26 cellular contexts compared by ENCODE assay signal in genomic region chr7:40840990-40841389, GRCh38.
"Had no signal": no experiment of that assay in that cellular context is flagged by ENCODE, and none has a peak within 500 bp of the region (broad histone marks: within the 10 kb centered on the region; RNA-seq: fewer than 3 reads in every experiment).

No MANE protein-coding gene starts in this region.

- H3K4me3 Mint-ChIP-seq: dendritic cell treated with granulocyte-macrophage colony-stimulating factor and Interleukin-4, amounts not matched to agents 40 ng/mL and 50 ng/mL, for 4 days; endodermal cell; memory B cell; natural killer cell; stimulated activated memory B cell treated with anti-CD40 and anti-IgM and Interleukin-4, amounts not matched to agents 10 μg/mL and 1 μg/mL and 100 μg/mL, for 72 hours had no signal

- H3K27ac Mint-ChIP-seq: dendritic cell treated with granulocyte-macrophage colony-stimulating factor and Interleukin-4, amounts not matched to agents 40 ng/mL and 50 ng/mL, for 4 days; endodermal cell; memory B cell; natural killer cell; stimulated activated memory B cell treated with anti-CD40 and anti-IgM and Interleukin-4, amounts not matched to agents 10 μg/mL and 1 μg/mL and 100 μg/mL, for 72 hours had no signal

- H3K27ac ChIP-seq: colonic mucosa, esophagus squamous epithelium, gastrocnemius medialis, prostate gland, skin epidermis, spleen, testis, tibial artery, upper lobe of right lung, uterus had no signal

- H3K36me3 ChIP-seq: colonic mucosa, esophagus squamous epithelium, gastrocnemius medialis, prostate gland, spleen, upper lobe of right lung, uterus had no signal

- H3K36me3 Mint-ChIP-seq: memory B cell; natural killer cell; stimulated activated memory B cell treated with anti-CD40 and anti-IgM and Interleukin-4, amounts not matched to agents 10 μg/mL and 1 μg/mL and 100 μg/mL, for 72 hours had no signal

- H3K4me3 ChIP-seq: colonic mucosa, esophagus squamous epithelium, gastrocnemius medialis, lung, prostate gland, skin epidermis, spleen, testis, tibial artery, upper lobe of right lung, uterus had no signal

- DNase-seq: colonic mucosa; effector CD8-positive, alpha-beta T cell; endodermal cell; erythroblast; esophagus squamous epithelium; gastrocnemius medialis; head of caudate nucleus; natural killer cell; occipital lobe; right cardiac atrium; spleen; stimulated activated CD4-positive, alpha-beta T cell treated with anti-CD3 and anti-CD28 coated beads, Interleukin-4, amount 100 ng/mL, for 4 hours; stimulated activated naive CD8-positive, alpha-beta T cell treated with anti-CD3 and anti-CD28 coated beads, Interleukin-15, Interleukin-2, amounts not matched to agents 100 U/mL and 50 U/mL, for 24 hours; substantia nigra; testis; tibial artery; upper lobe of right lung; uterus had no signal

- H3K27me3 Mint-ChIP-seq: dendritic cell treated with granulocyte-macrophage colony-stimulating factor and Interleukin-4, amounts not matched to agents 40 ng/mL and 50 ng/mL, for 4 days; memory B cell; stimulated activated memory B cell treated with anti-CD40 and anti-IgM and Interleukin-4, amounts not matched to agents 10 μg/mL and 1 μg/mL and 100 μg/mL, for 72 hours had no signal

- FAIRE-seq: keratinocyte had no signal

- H3K4me1 ChIP-seq: colonic mucosa, gastrocnemius medialis, prostate gland, spleen, testis, upper lobe of right lung, uterus had no signal

- ATAC-seq: gastrocnemius medialis; left lobe of liver; natural killer cell; right cardiac atrium; stimulated activated memory B cell treated with anti-CD40 and anti-IgM and Interleukin-4, amounts not matched to agents 10 μg/mL and 1 μg/mL and 100 μg/mL, for 72 hours; stimulated activated naive CD8-positive, alpha-beta T cell treated with anti-CD3 and anti-CD28 coated beads, Interleukin-15, Interleukin-2, amounts not matched to agents 100 U/mL and 50 U/mL, for 24 hours; upper lobe of right lung had no signal

- H3K9me3 ChIP-seq: colonic mucosa, gastrocnemius medialis, prostate gland, testis, uterus had no signal

- H3K27me3 ChIP-seq: colonic mucosa, esophagus squamous epithelium, gastrocnemius medialis, spleen, testis, tibial artery, upper lobe of right lung, uterus had no signal

- H3K4me1 Mint-ChIP-seq: endodermal cell, natural killer cell had no signal
